Comparison of ENCODE assay signal across 19 cellular contexts in genomic region chr6:13267142-13267621, GRCh38.
DNase-seq lines count a peak whose midpoint lies in the region; ATAC-seq and TF ChIP-seq lines count a peak whose summit lies in the region.
"Had no signal": no experiment of that assay in that cellular context is flagged by ENCODE, and none has a peak within 500 bp of the region (broad histone marks: within the 10 kb centered on the region; RNA-seq: fewer than 3 reads in every experiment).

No MANE protein-coding gene starts in this region.

- peaks cover 10% of the 10 kb centered on the region for H3K27me3 Mint-ChIP-seq in MCF 10A (ENCODE audit: insufficient read depth, unreplicated experiment)
- H3K27me3 Mint-ChIP-seq in stimulated activated memory B cell treated with anti-CD40 and anti-IgM and Interleukin-4, amounts not matched to agents 10 μg/mL and 1 μg/mL and 100 μg/mL, for 72 hours = no peaks in the 10 kb centered on the region
- H3K27me3 Mint-ChIP-seq in activated CD4-positive, alpha-beta memory T cell treated with anti-CD3 and anti-CD28 coated beads for 36 hours = peaks cover 2% of the 10 kb centered on the region

- DNase-seq in MCF 10A (ENCODE audit: unreplicated experiment) = peak; percentile 65
- no peak for DNase-seq in breast epithelium (ENCODE audit: low spot score in 2 of 2)
- peak; percentile 50 for DNase-seq in NCI-H226
- peak; percentile 13 for DNase-seq in choroid plexus epithelial cell (ENCODE audit: low read depth)
- no peak for DNase-seq in NCI-H128 (lab: John Stamatoyannopoulos, UW; ENCODE audit: unreplicated experiment)
- DNase-seq in iPS-NIHi11 (ENCODE audit: low spot score) = no peak
- no peak for DNase-seq in activated CD4-positive, alpha-beta memory T cell treated with anti-CD3 and anti-CD28 coated beads for 36 hours
- DNase-seq: activated naive CD8-positive, alpha-beta T cell treated with anti-CD3 and anti-CD28 coated beads, Interleukin-2, amount 10 ng/mL, durations not matched to agents 7 days and 5 days; central memory CD4-positive, alpha-beta T cell; effector CD8-positive, alpha-beta T cell; MG63; NCI-H2081; NCI-H524; occipital lobe; right cardiac atrium; SK-N-SH; substantia nigra had no signal

- BruUV-seq in MCF 10A (replicated peaks; lab: Mats Ljungman, UMichigan) = no TSS peak

- no peak for TF ChIP-seq POLR2A in breast epithelium (IDR thresholded peaks at IDR 0.05)

- no peaks in the 10 kb centered on the region for H3K9me3 Mint-ChIP-seq in MCF 10A (ENCODE audit: unreplicated experiment)
- peaks cover 2% of the 10 kb centered on the region for H3K9me3 Mint-ChIP-seq in stimulated activated memory B cell treated with anti-CD40 and anti-IgM and Interleukin-4, amounts not matched to agents 10 μg/mL and 1 μg/mL and 100 μg/mL, for 72 hours
- peaks cover 3% of the 10 kb centered on the region for H3K9me3 Mint-ChIP-seq in activated CD4-positive, alpha-beta memory T cell treated with anti-CD3 and anti-CD28 coated beads for 36 hours

- TF ChIP-seq CTCF in MCF 10A (IDR thresholded peaks at IDR 0.05; ENCODE audit: unreplicated experiment) (no peak), breast epithelium (IDR thresholded peaks at IDR 0.05) (no peak), choroid plexus epithelial cell (conservative IDR thresholded peaks at IDR 0.05; ENCODE audit: low read depth, low read length) (no peak)

- no peak overlapping the region for H3K4me3 ChIP-seq in breast epithelium
- no peak overlapping the region for H3K4me3 ChIP-seq in choroid plexus epithelial cell (ENCODE audit: low read depth, low read length)
- H3K4me3 ChIP-seq: MG63 had no signal

- H3K4me1 ChIP-seq in breast epithelium = no peaks in the 10 kb centered on the region

- peak; percentile 65 for ATAC-seq in stimulated activated memory B cell treated with anti-CD40 and anti-IgM and Interleukin-4, amounts not matched to agents 10 μg/mL and 1 μg/mL and 100 μg/mL, for 72 hours
- ATAC-seq: left lobe of liver, right cardiac atrium had no signal

- no peaks in the 10 kb centered on the region for H3K9me3 ChIP-seq in breast epithelium
- H3K9me3 ChIP-seq: MG63, SK-N-SH had no signal

- peaks cover 23% of the 10 kb centered on the region for H3K4me1 Mint-ChIP-seq in MCF 10A (ENCODE audit: insufficient read depth, unreplicated experiment)
- H3K4me1 Mint-ChIP-seq in stimulated activated memory B cell treated with anti-CD40 and anti-IgM and Interleukin-4, amounts not matched to agents 10 μg/mL and 1 μg/mL and 100 μg/mL, for 72 hours = peaks cover 57% of the 10 kb centered on the region
- peaks cover 2% of the 10 kb centered on the region for H3K4me1 Mint-ChIP-seq in activated CD4-positive, alpha-beta memory T cell treated with anti-CD3 and anti-CD28 coated beads for 36 hours (ENCODE audit: low read depth)

- no peak overlapping the region for H3K4me3 Mint-ChIP-seq in MCF 10A (ENCODE audit: unreplicated experiment)
- no peak overlapping the region for H3K4me3 Mint-ChIP-seq in stimulated activated memory B cell treated with anti-CD40 and anti-IgM and Interleukin-4, amounts not matched to agents 10 μg/mL and 1 μg/mL and 100 μg/mL, for 72 hours
- no peak overlapping the region for H3K4me3 Mint-ChIP-seq in activated CD4-positive, alpha-beta memory T cell treated with anti-CD3 and anti-CD28 coated beads for 36 hours
- H3K4me3 Mint-ChIP-seq: activated naive CD8-positive, alpha-beta T cell treated with anti-CD3 and anti-CD28 coated beads, Interleukin-2, amount 10 ng/mL, durations not matched to agents 7 days and 5 days had no signal

- peaks cover 7% of the 10 kb centered on the region for H3K36me3 Mint-ChIP-seq in MCF 10A (ENCODE audit: insufficient read depth, unreplicated experiment)
- H3K36me3 Mint-ChIP-seq in stimulated activated memory B cell treated with anti-CD40 and anti-IgM and Interleukin-4, amounts not matched to agents 10 μg/mL and 1 μg/mL and 100 μg/mL, for 72 hours = peaks cover 13% of the 10 kb centered on the region
- no peaks in the 10 kb centered on the region for H3K36me3 Mint-ChIP-seq in activated CD4-positive, alpha-beta memory T cell treated with anti-CD3 and anti-CD28 coated beads for 36 hours

- intact Hi-C loops in MCF 10A (cut with micrococcal nuclease) (no loop called here), breast epithelium (cut with DNase I; ENCODE audit: low total_unique reads) (no loop called here)
- intact Hi-C loops in activated CD4-positive, alpha-beta memory T cell treated with anti-CD3 and anti-CD28 coated beads for 36 hours (cut with micrococcal nuclease) = no loop called here

- H3K27ac Mint-ChIP-seq in MCF 10A (ENCODE audit: low read depth, unreplicated experiment) = peak overlapping the region; percentile 7
- H3K27ac Mint-ChIP-seq in stimulated activated memory B cell treated with anti-CD40 and anti-IgM and Interleukin-4, amounts not matched to agents 10 μg/mL and 1 μg/mL and 100 μg/mL, for 72 hours = peak overlapping the region; percentile 18
- H3K27ac Mint-ChIP-seq in activated CD4-positive, alpha-beta memory T cell treated with anti-CD3 and anti-CD28 coated beads for 36 hours = no peak overlapping the region
- H3K27ac Mint-ChIP-seq: activated naive CD8-positive, alpha-beta T cell treated with anti-CD3 and anti-CD28 coated beads, Interleukin-2, amount 10 ng/mL, durations not matched to agents 7 days and 5 days had no signal

- no peaks in the 10 kb centered on the region for H3K36me3 ChIP-seq in breast epithelium
- H3K36me3 ChIP-seq: MG63 had no signal

- H3K27me3 ChIP-seq in breast epithelium = no peaks in the 10 kb centered on the region
- H3K27me3 ChIP-seq: MG63 had no signal

- CTCF ChIA-PET in MCF 10A (lab: Yijun Ruan, JAX) = interaction anchor here (0.7 kb wide), 1 partner anchor 39 kb away, joined by 3 read pairs; no protein-coding TSS in a partner anchor
- CTCF ChIA-PET in activated CD4-positive, alpha-beta memory T cell treated with anti-CD3 and anti-CD28 coated beads for 36 hours (lab: Charles Lee) = no interaction called here

- POLR2A ChIA-PET in MCF 10A (lab: Yijun Ruan, JAX) = no interaction called here
- POLR2A ChIA-PET in activated CD4-positive, alpha-beta memory T cell treated with anti-CD3 and anti-CD28 coated beads for 36 hours (lab: Charles Lee) = no interaction called here

- no peak overlapping the region for H3K27ac ChIP-seq in breast epithelium

Comparison
In these comparisons a context has a peak if more than half of its experiments do, and no peak if none do; other contexts are left out.
1. DNase-seq: peak in MCF 10A (single experiment), NCI-H226 (single experiment) and choroid plexus epithelial cell (single experiment); none in breast epithelium (0 of 2), NCI-H128 (single experiment), iPS-NIHi11 (single experiment) and activated CD4-positive, alpha-beta memory T cell treated with anti-CD3 and anti-CD28 coated beads for 36 hours (single experiment).